In the genomic region with DNA sequence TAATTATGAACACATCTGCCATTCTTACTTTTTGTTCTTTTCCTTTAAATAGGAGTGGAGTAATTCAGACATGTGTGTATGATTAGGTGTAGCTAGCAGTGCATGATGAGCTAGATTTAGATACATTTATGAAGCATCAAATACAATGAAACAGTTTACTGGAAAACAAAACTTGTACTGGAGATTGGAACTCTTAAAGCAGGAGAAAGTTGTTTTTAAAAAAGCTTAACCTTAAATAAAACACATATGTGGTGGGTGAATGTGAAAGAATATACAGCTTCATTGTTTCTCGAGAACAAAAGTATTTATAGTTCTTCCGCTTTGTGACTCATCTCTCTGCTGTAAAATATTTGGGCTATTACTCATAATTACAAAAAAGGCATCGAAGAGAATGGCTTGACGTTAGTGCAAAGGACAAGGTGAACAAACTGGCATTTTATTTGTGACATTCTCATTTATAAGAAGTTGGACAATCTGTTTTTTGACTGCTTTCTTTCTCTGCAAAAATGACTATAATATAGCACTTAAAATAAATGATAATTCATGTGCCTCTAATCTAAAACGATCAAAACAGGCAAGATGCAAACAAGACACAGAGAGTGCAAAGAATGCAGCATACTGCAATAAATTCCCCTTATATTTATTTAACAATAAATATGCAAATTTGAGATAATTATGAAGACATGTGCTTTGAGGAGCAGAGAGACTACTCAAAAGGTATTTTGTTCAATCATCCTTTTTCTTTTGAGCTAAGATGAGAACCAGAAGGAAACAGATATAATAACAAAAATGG, we compare ENCODE assay signal across 9 cellular contexts.
DNase-seq lines count a peak whose midpoint lies in the region; ATAC-seq and TF ChIP-seq lines count a peak whose summit lies in the region.
"Had no signal": no experiment of that assay in that cellular context is flagged by ENCODE, and none has a peak within 500 bp of the region (broad histone marks: within the 10 kb centered on the region; RNA-seq: fewer than 3 reads in every experiment).

No MANE protein-coding gene starts in this region.

- H3K27me3 Mint-ChIP-seq in CD4-positive, alpha-beta T cell: no peaks in the 10 kb centered on the region
- no peaks in the 10 kb centered on the region for H3K27me3 Mint-ChIP-seq in activated T-cell treated with anti-CD3 and anti-CD28 coated beads, Interleukin-2, amount 50 U/mL, for 4 hours (ENCODE audit: low read depth)
- H3K27me3 Mint-ChIP-seq in natural killer cell (ENCODE audit: low read depth in 2 of 2): no peaks in the 10 kb centered on the region

- no peaks in the 10 kb centered on the region for H3K36me3 Mint-ChIP-seq in CD4-positive, alpha-beta T cell (ENCODE audit: low read depth)
- H3K36me3 Mint-ChIP-seq in activated T-cell treated with anti-CD3 and anti-CD28 coated beads, Interleukin-2, amount 50 U/mL, for 4 hours (ENCODE audit: insufficient read depth): no peaks in the 10 kb centered on the region
- no peaks in the 10 kb centered on the region for H3K36me3 Mint-ChIP-seq in natural killer cell

- no peak overlapping the region for H3K23ac ChIP-seq in mesenchymal stem cell (ENCODE audit: low read length in 2 of 2)

- H3K36me3 ChIP-seq in RWPE2 (ENCODE audit: low read depth) (no peaks in the 10 kb centered on the region), mesenchymal stem cell (ENCODE audit: control insufficient read depth in 1 of 2, insufficient read depth in 2 of 2, low read depth in 1 of 2, low read length in 2 of 2) (no peaks in the 10 kb centered on the region)
- H3K36me3 ChIP-seq: neutrophil had no signal

- H3K27ac ChIP-seq in RWPE2 (ENCODE audit: poor library complexity, severe bottlenecking) (peak overlapping the region; percentile 53), mesenchymal stem cell (ENCODE audit: low read length, poor library complexity, severe bottlenecking) (peak overlapping the region; percentile 65)
- no peak overlapping the region for H3K27ac ChIP-seq in CD4-positive, alpha-beta T cell (ENCODE audit: low read depth, low read length)
- H3K27ac ChIP-seq: neutrophil had no signal

- H3K27me3 ChIP-seq in RWPE2 (ENCODE audit: insufficient read depth, poor library complexity, severe bottlenecking): no peaks in the 10 kb centered on the region
- H3K27me3 ChIP-seq in mesenchymal stem cell (ENCODE audit: control insufficient read depth in 1 of 2, insufficient read depth in 1 of 2, low read length in 2 of 2): no peaks in the 10 kb centered on the region
- no peaks in the 10 kb centered on the region for H3K27me3 ChIP-seq in CD4-positive, alpha-beta T cell (ENCODE audit: control insufficient read depth, insufficient read depth, low read length)
- H3K27me3 ChIP-seq: neutrophil had no signal

- no peak overlapping the region for H4K91ac ChIP-seq in mesenchymal stem cell (ENCODE audit: low read length)

- H2BK15ac ChIP-seq in mesenchymal stem cell (ENCODE audit: low read depth, poor library complexity, severe bottlenecking): no peak overlapping the region

- H2BK120ac ChIP-seq in mesenchymal stem cell (ENCODE audit: low read depth, low read length): no peak overlapping the region

- intact Hi-C loops in CD4-positive, alpha-beta T cell (cut with DNase I, micrococcal nuclease): no loop called here
- intact Hi-C loops in natural killer cell (cut with micrococcal nuclease): no loop called here

- H3K14ac ChIP-seq in mesenchymal stem cell (ENCODE audit: low read length in 2 of 2): no peak overlapping the region

- no CpG with 5 or more reads among the region's 5 CpGs for WGBS in mesenchymal stem cell

- H3K4me2 ChIP-seq in mesenchymal stem cell (ENCODE audit: low read length, poor library complexity, severe bottlenecking): no peak overlapping the region

- no peak overlapping the region for H3K4ac ChIP-seq in mesenchymal stem cell (ENCODE audit: low read depth in 1 of 2, low read length in 2 of 2)

- H3K27ac Mint-ChIP-seq in CD4-positive, alpha-beta T cell: no peak overlapping the region
- H3K27ac Mint-ChIP-seq in natural killer cell: no peak overlapping the region

- CTCF ChIA-PET in CD4-positive, alpha-beta T cell (lab: Charles Lee): no interaction called here

- DNase-seq in RWPE2 (ENCODE audit: low spot score) (no peak), mesenchymal stem cell (peak; percentile 52), GM19238 (ENCODE audit: insufficient read length, low spot score) (no peak), natural killer cell (no peak)
- DNase-seq in CD4-positive, alpha-beta T cell: no peak
- no peak for DNase-seq in activated T-cell treated with anti-CD3 and anti-CD28 coated beads, Interleukin-2, amount 50 U/mL, for 4 hours

- no peak overlapping the region for H3K4me3 Mint-ChIP-seq in CD4-positive, alpha-beta T cell
- no peak overlapping the region for H3K4me3 Mint-ChIP-seq in activated T-cell treated with anti-CD3 and anti-CD28 coated beads, Interleukin-2, amount 50 U/mL, for 4 hours
- no peak overlapping the region for H3K4me3 Mint-ChIP-seq in natural killer cell

- H2AK5ac ChIP-seq in mesenchymal stem cell (ENCODE audit: low read length, severe bottlenecking): no peak overlapping the region

- no peak overlapping the region for H2BK5ac ChIP-seq in mesenchymal stem cell (ENCODE audit: low read depth, low read length, poor library complexity, severe bottlenecking)

- H3K4me1 ChIP-seq in RWPE2 (ENCODE audit: insufficient read depth, poor library complexity, severe bottlenecking): peaks cover 12% of the 10 kb centered on the region
- peaks cover 1% of the 10 kb centered on the region for H3K4me1 ChIP-seq in mesenchymal stem cell (ENCODE audit: control insufficient read depth, insufficient read depth, low read depth, low read length)

- peak overlapping the region; percentile 57 for H3K9ac ChIP-seq in mesenchymal stem cell (ENCODE audit: low read length)

- TF ChIP-seq CTCF in RWPE2 (IDR thresholded peaks at IDR 0.05; ENCODE audit: poor library complexity, severe bottlenecking) (no peak), natural killer cell (IDR thresholded peaks at IDR 0.05) (no peak)
- TF ChIP-seq CTCF in CD4-positive, alpha-beta T cell (IDR thresholded peaks at IDR 0.05): no peak

- H2BK12ac ChIP-seq in mesenchymal stem cell (ENCODE audit: low read length in 2 of 2): no peak overlapping the region

- ATAC-seq in GM18519 (IDR thresholded peaks at IDR 0.05; ENCODE audit: low FRiP score, unreplicated experiment) (peak; percentile 76), HG02938 (IDR thresholded peaks at IDR 0.05; ENCODE audit: unreplicated experiment) (peak; percentile 91), RWPE2 (ENCODE audit: low read depth) (peak; percentile 94), natural killer cell (no peak)
- ATAC-seq in CD4-positive, alpha-beta T cell (ENCODE audit: poor library complexity): no peak
- no peak for ATAC-seq in activated T-cell treated with anti-CD3 and anti-CD28 coated beads, Interleukin-2, amount 50 U/mL, for 4 hours

- H3K9me3 Mint-ChIP-seq in CD4-positive, alpha-beta T cell: peaks cover 10% of the 10 kb centered on the region
- no peaks in the 10 kb centered on the region for H3K9me3 Mint-ChIP-seq in activated T-cell treated with anti-CD3 and anti-CD28 coated beads, Interleukin-2, amount 50 U/mL, for 4 hours
- peaks cover 0 to 8% of the 10 kb centered on the region in 2 donors for H3K9me3 Mint-ChIP-seq in natural killer cell

- no peaks in the 10 kb centered on the region for H3K9me3 ChIP-seq in RWPE2 (ENCODE audit: severe bottlenecking)
- no peaks in the 10 kb centered on the region for H3K9me3 ChIP-seq in mesenchymal stem cell (ENCODE audit: control insufficient read depth, low read length)
- H3K9me3 ChIP-seq in CD4-positive, alpha-beta T cell (ENCODE audit: control insufficient read depth, low read length): no peaks in the 10 kb centered on the region
- H3K9me3 ChIP-seq: neutrophil had no signal

- H3K4me3 ChIP-seq in RWPE2 (ENCODE audit: severe bottlenecking) (no peak overlapping the region), mesenchymal stem cell (ENCODE audit: insufficient read depth in 1 of 2, low read depth in 1 of 2, low read length in 2 of 2) (peak overlapping the region in 1 of 2 experiments; percentile 42)

- no peaks in the 10 kb centered on the region for H3K4me1 Mint-ChIP-seq in CD4-positive, alpha-beta T cell (ENCODE audit: low read depth)
- H3K4me1 Mint-ChIP-seq in activated T-cell treated with anti-CD3 and anti-CD28 coated beads, Interleukin-2, amount 50 U/mL, for 4 hours (ENCODE audit: low read depth): no peaks in the 10 kb centered on the region
- no peaks in the 10 kb centered on the region for H3K4me1 Mint-ChIP-seq in natural killer cell

- no peak overlapping the region for H2AFZ ChIP-seq in mesenchymal stem cell (ENCODE audit: low read depth, low read length)

- no peaks in the 10 kb centered on the region for H3K79me1 ChIP-seq in mesenchymal stem cell (replicated peaks; ENCODE audit: low read length, poor library complexity, severe bottlenecking)

- POLR2A ChIA-PET in CD4-positive, alpha-beta T cell (lab: Charles Lee): no interaction called here

- no peak overlapping the region for H3K18ac ChIP-seq in mesenchymal stem cell (ENCODE audit: low read depth in 1 of 2, low read length in 2 of 2)

- H4K8ac ChIP-seq in mesenchymal stem cell (ENCODE audit: low read length): no peak overlapping the region

Comparison
In these comparisons a context has a peak if more than half of its experiments do, and no peak if none do; other contexts are left out.
1. ATAC-seq: peak in GM18519 (single experiment), HG02938 (single experiment) and RWPE2 (single experiment); none in CD4-positive, alpha-beta T cell (single experiment), activated T-cell treated with anti-CD3 and anti-CD28 coated beads, Interleukin-2, amount 50 U/mL, for 4 hours (0 of 2) and natural killer cell (0 of 3).